Comparison of ENCODE assay signal across 11 cellular contexts in genomic region chr9:133142657-133143592, GRCh38. TPM values are rescaled to one million over a fixed set of nuclear protein-coding genes. Genes with fewer than 3 reads are reported as not detected.
DNase-seq lines count a peak whose midpoint lies in the region; ATAC-seq and TF ChIP-seq lines count a peak whose summit lies in the region.
"Had no signal": no experiment of that assay in that cellular context is flagged by ENCODE, and none has a peak within 500 bp of the region (broad histone marks: within the 10 kb centered on the region; RNA-seq: fewer than 3 reads in every experiment).

No MANE protein-coding gene starts in this region.

- intact Hi-C loops in breast epithelium (cut with DNase I; ENCODE audit: low total_unique reads) (no loop called here), mammary epithelial cell (cut with micrococcal nuclease) (no loop called here)

- peaks cover 82% of the 10 kb centered on the region for H3K4me1 Mint-ChIP-seq in activated CD4-positive, alpha-beta T cell treated with anti-CD3 and anti-CD28 coated beads, Interleukin-2, amount 10 ng/mL, durations not matched to agents 7 days and 5 days

- DNase-seq in breast epithelium (ENCODE audit: low spot score in 2 of 2), result no peak
- DNase-seq in mammary epithelial cell, result no peak
- no peak for DNase-seq in activated CD4-positive, alpha-beta T cell treated with anti-CD3 and anti-CD28 coated beads, Interleukin-2, amount 10 ng/mL, durations not matched to agents 7 days and 5 days
- DNase-seq in islet precursor cell, result peak; percentile 76
- no peak for DNase-seq in suprapubic skin (ENCODE audit: low spot score in 2 of 2)
- DNase-seq in epidermal melanocyte (ENCODE audit: insufficient read length, low spot score), result no peak
- DNase-seq: foreskin fibroblast, NCI-H524 treated with DMSO at 0.1 percent for 48 hours had no signal

- no peak overlapping the region for H3K4me3 Mint-ChIP-seq in activated CD4-positive, alpha-beta T cell treated with anti-CD3 and anti-CD28 coated beads, Interleukin-2, amount 10 ng/mL, durations not matched to agents 7 days and 5 days

- TF ChIP-seq POLR2A in breast epithelium (IDR thresholded peaks at IDR 0.05), result no peak
- no peak for TF ChIP-seq POLR2A in suprapubic skin (IDR thresholded peaks at IDR 0.05)

- no peaks in the 10 kb centered on the region for H3K27me3 ChIP-seq in breast epithelium
- H3K27me3 ChIP-seq in mammary epithelial cell (ENCODE audit: insufficient read depth, low read length), result no peaks in the 10 kb centered on the region
- no peaks in the 10 kb centered on the region for H3K27me3 ChIP-seq in suprapubic skin
- H3K27me3 ChIP-seq: ascending aorta had no signal

- peaks cover 4% of the 10 kb centered on the region for H4K20me1 ChIP-seq in mammary epithelial cell (ENCODE audit: insufficient read depth, low read length)

- peak overlapping the region; percentile 78 for H3K27ac Mint-ChIP-seq in activated CD4-positive, alpha-beta T cell treated with anti-CD3 and anti-CD28 coated beads, Interleukin-2, amount 10 ng/mL, durations not matched to agents 7 days and 5 days

- TF ChIP-seq CTCF in breast epithelium (IDR thresholded peaks at IDR 0.05), result no peak
- no peak for TF ChIP-seq CTCF in mammary epithelial cell (conservative IDR thresholded peaks at IDR 0.05 in 1 of 2, IDR thresholded peaks at IDR 0.05 in 1 of 2; ENCODE audit: extremely low read depth in 1 of 2, insufficient read depth in 1 of 2, low read depth in 1 of 2, low read length in 2 of 2)
- TF ChIP-seq CTCF in suprapubic skin (IDR thresholded peaks at IDR 0.05), result no peak

- H3K9me3 Mint-ChIP-seq in activated CD4-positive, alpha-beta T cell treated with anti-CD3 and anti-CD28 coated beads, Interleukin-2, amount 10 ng/mL, durations not matched to agents 7 days and 5 days, result no peaks in the 10 kb centered on the region

- no TSS peak for BruUV-seq in mammary epithelial cell (replicated peaks; lab: Mats Ljungman, UMichigan)

- in situ Hi-C loops in mammary epithelial cell (cut with MboI; ENCODE audit: low sequenced_read_pairs in 2 of 2), result loop anchor here (10.0 kb wide), 1 partner anchor 98 kb away; no protein-coding TSS in a partner anchor

- no peak overlapping the region for H2AFZ ChIP-seq in mammary epithelial cell (ENCODE audit: low read depth, low read length)

- peaks cover 6% of the 10 kb centered on the region for H3K36me3 Mint-ChIP-seq in activated CD4-positive, alpha-beta T cell treated with anti-CD3 and anti-CD28 coated beads, Interleukin-2, amount 10 ng/mL, durations not matched to agents 7 days and 5 days (ENCODE audit: low read depth)

- H3K9me3 ChIP-seq in breast epithelium (no peaks in the 10 kb centered on the region), mammary epithelial cell (replicated peaks; ENCODE audit: insufficient read depth, low read length) (no peaks in the 10 kb centered on the region), suprapubic skin (no peaks in the 10 kb centered on the region)
- H3K9me3 ChIP-seq: ascending aorta had no signal

- whole genome bisulfite sequencing in mammary epithelial cell (ENCODE audit: low coverage, missing lambda C conversion rate), result 87% methylated on average over 12 of the region's 18 CpGs
- WGBS in suprapubic skin, result 48% methylated on average over 16 of the region's 18 CpGs

- no peaks in the 10 kb centered on the region for H3K27me3 Mint-ChIP-seq in activated CD4-positive, alpha-beta T cell treated with anti-CD3 and anti-CD28 coated beads, Interleukin-2, amount 10 ng/mL, durations not matched to agents 7 days and 5 days

- POLR2A ChIA-PET in activated CD4-positive, alpha-beta T cell treated with anti-CD3 and anti-CD28 coated beads, Interleukin-2, amount 10 ng/mL, durations not matched to agents 7 days and 5 days (lab: Charles Lee), result interaction anchor here (1.5 to 1.7 kb wide), 2 partner anchors 9 to 113 kb away, joined by 4 to 6 read pairs; partner anchors contain the start of gene GTF3C5

- TF ChIP-seq EP300 in suprapubic skin (IDR thresholded peaks at IDR 0.05), result no peak

- CTCF ChIA-PET in mammary epithelial cell (lab: Charles Lee; ENCODE audit: low non-redundant PET), result interaction anchor here (1.5 kb wide), 1 partner anchor 8 kb away, joined by 8 read pairs; no protein-coding TSS in a partner anchor
- CTCF ChIA-PET in activated CD4-positive, alpha-beta T cell treated with anti-CD3 and anti-CD28 coated beads, Interleukin-2, amount 10 ng/mL, durations not matched to agents 7 days and 5 days (lab: Charles Lee), result interaction anchor here (0.7 to 8.2 kb wide), 10 partner anchors 9 to 193 kb away, joined by 3 to 110 read pairs (median 6); partner anchors contain the start of gene SURF6

- H3K27ac ChIP-seq in breast epithelium, result peak overlapping the region; percentile 41 to 99
- H3K27ac ChIP-seq in mammary epithelial cell (ENCODE audit: insufficient read depth, low read depth, low read length), result no peak overlapping the region
- H3K27ac ChIP-seq in suprapubic skin, result peak overlapping the region; percentile 9

- no peaks in the 10 kb centered on the region for H3K36me3 ChIP-seq in breast epithelium
- no peaks in the 10 kb centered on the region for H3K36me3 ChIP-seq in mammary epithelial cell (ENCODE audit: insufficient read depth, low read length)
- H3K36me3 ChIP-seq in suprapubic skin, result no peaks in the 10 kb centered on the region
- H3K36me3 ChIP-seq: ascending aorta had no signal

- no peak for ATAC-seq in HG02885 (IDR thresholded peaks at IDR 0.05; ENCODE audit: poor library complexity, unreplicated experiment)
- no peak for ATAC-seq in GM21529 (IDR thresholded peaks at IDR 0.05; ENCODE audit: unreplicated experiment)

- dilution Hi-C loops in mammary epithelial cell (cut with HindIII; ENCODE audit: low sequenced_read_pairs), result no loop called here

- peaks cover 4 to 51% of the 10 kb centered on the region in 2 donors for H3K4me1 ChIP-seq in breast epithelium
- H3K4me1 ChIP-seq in mammary epithelial cell (ENCODE audit: insufficient read depth, low read length), result peaks cover 14% of the 10 kb centered on the region
- H3K4me1 ChIP-seq in suprapubic skin, result peaks cover 94% of the 10 kb centered on the region

- H3K79me2 ChIP-seq in mammary epithelial cell (ENCODE audit: insufficient read depth, low read length), result peaks cover 84% of the 10 kb centered on the region

- H3K4me2 ChIP-seq in mammary epithelial cell (ENCODE audit: insufficient read depth, low read depth, low read length), result no peak overlapping the region

- H3K4me3 ChIP-seq in breast epithelium, result no peak overlapping the region
- no peak overlapping the region for H3K4me3 ChIP-seq in mammary epithelial cell (replicated peaks in 1 of 3; ENCODE audit: insufficient read depth in 1 of 3, low read depth in 2 of 3, low read length in 3 of 3)
- no peak overlapping the region for H3K4me3 ChIP-seq in suprapubic skin

- H3K9ac ChIP-seq in mammary epithelial cell (ENCODE audit: insufficient read depth, low read length), result no peak overlapping the region

RNA-seq across cellular contexts. Expression of gene GBGT1, which starts 20.8 kb away (rescaled TPM):
- total RNA-seq in breast epithelium (10 to 100 TPM; 14.8 to 21.3 (median 15.0) TPM), mammary epithelial cell (1 to 10 TPM in 1 of 2 donors, under 1 TPM in 1; 0.83 to 1.7 TPM), suprapubic skin (10 to 100 TPM in 1 of 4 donors, 1 to 10 TPM in 3; 2.6 to 14.6 (median 5.8) TPM)
- 0.78 TPM for polyA plus RNA-seq in mammary epithelial cell
- not detected for polyA minus RNA-seq in mammary epithelial cell
- total RNA-seq in activated CD4-positive, alpha-beta T cell treated with anti-CD3 and anti-CD28 coated beads, Interleukin-2, amount 10 ng/mL, durations not matched to agents 7 days and 5 days, result 1 to 10 TPM; 2.4 to 2.7 TPM

RNA-seq across cellular contexts. Expression of gene RALGDS, which starts 21.9 kb away (rescaled TPM):
- total RNA-seq in breast epithelium (10 to 100 TPM; 52.0 to 94.1 (median 79.3) TPM), mammary epithelial cell (10 to 100 TPM; 15.2 to 19.9 TPM), suprapubic skin (100 to 1,000 TPM; 173 to 244 (median 212) TPM)
- 37.8 TPM for polyA plus RNA-seq in mammary epithelial cell
- polyA minus RNA-seq in mammary epithelial cell, result 35.5 TPM
- 10 to 100 TPM; 79.1 to 92.3 TPM for total RNA-seq in activated CD4-positive, alpha-beta T cell treated with anti-CD3 and anti-CD28 coated beads, Interleukin-2, amount 10 ng/mL, durations not matched to agents 7 days and 5 days
